In the genomic region with DNA sequence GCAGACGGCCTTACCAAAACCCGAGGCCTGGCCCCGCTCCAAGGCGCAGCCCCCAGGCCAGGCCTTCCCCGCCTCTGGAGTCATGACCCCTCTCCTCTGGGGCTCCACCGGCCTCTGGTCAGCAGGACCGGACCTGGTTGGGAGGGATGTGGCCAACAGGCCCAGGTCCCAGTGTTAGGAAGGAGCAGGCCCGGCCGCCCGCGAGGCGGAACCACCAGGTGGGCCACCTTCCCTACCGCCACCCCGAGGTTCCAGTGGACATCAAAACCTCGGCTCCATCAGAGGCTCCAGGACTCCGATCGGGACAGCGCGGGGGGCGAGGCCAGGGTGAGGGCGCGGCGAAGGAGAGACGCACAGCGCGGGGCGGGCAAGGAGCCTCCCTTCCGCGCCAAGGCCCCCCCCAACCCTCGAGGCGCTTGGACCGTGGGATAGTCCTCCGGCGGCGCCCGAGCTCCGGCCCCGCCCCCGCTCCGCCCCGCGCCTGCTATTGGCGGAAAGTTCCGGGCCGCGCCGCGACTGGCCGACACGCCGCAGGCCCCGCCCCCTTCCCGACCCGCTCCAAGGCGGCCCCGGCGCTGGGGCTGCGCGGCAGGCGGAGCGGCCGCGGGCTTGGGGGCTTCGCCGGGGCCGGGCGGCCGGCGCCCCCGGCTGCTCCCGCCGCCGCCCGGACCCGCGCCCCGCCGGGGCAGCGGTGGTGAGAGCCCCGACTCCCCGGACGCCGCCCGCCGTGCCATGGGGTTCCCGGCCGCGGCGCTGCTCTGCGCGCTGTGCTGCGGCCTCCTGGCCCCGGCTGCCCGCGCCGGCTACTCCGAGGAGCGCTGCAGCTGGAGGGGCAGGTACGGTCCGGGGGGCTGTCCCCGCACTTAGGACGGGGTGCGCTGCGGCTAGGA, we compare ENCODE assay signal across 7 cellular contexts. TPM values are rescaled to one million over a fixed set of nuclear protein-coding genes. Genes with fewer than 3 reads are reported as not detected.
DNase-seq lines count a peak whose midpoint lies in the region; ATAC-seq and TF ChIP-seq lines count a peak whose summit lies in the region.

Gene METRN, plus strand, starts transcription at position 561 of the 890 bp plus-strand sequence. Its CDS starts 172 bp downstream, at position 733.

- H3K36me3 ChIP-seq in duodenal mucosa (ENCODE audit: control insufficient read depth in 1 of 2, insufficient read depth in 2 of 2, low read length in 2 of 2) (no peaks in the 10 kb centered on the region), right lobe of liver (no peaks in the 10 kb centered on the region)

- DNase-seq in NCI-H526 treated with DMSO at 0.1 percent for 48 hours (lab: John Stamatoyannopoulos, UW) (peak; percentile 19), right lobe of liver (peak; percentile 90 to 94 (median 93))
- peak; percentile 94 for DNase-seq in activated CD8-positive, alpha-beta T cell treated with anti-CD3 and anti-CD28 coated beads for 36 hours
- DNase-seq in stimulated activated CD4-positive, alpha-beta T cell treated with anti-CD3 and anti-CD28 coated beads, Interleukin-4, amount 100 ng/mL, for 24 hours = peak; percentile 90

- H3K9me3 Mint-ChIP-seq in activated CD8-positive, alpha-beta T cell treated with anti-CD3 and anti-CD28 coated beads for 36 hours = no peaks in the 10 kb centered on the region

- H3K27me3 ChIP-seq in duodenal mucosa (ENCODE audit: control insufficient read depth in 1 of 2, insufficient read depth in 2 of 2, low read length in 2 of 2) = peaks cover 30 to 41% of the 10 kb centered on the region in 2 donors
- no peaks in the 10 kb centered on the region for H3K27me3 ChIP-seq in right lobe of liver

- no peaks in the 10 kb centered on the region for H3K36me3 Mint-ChIP-seq in activated CD8-positive, alpha-beta T cell treated with anti-CD3 and anti-CD28 coated beads for 36 hours (ENCODE audit: low read depth)

- no peak for TF ChIP-seq CTCF in activated CD8-positive, alpha-beta T cell treated with anti-CD3 and anti-CD28 coated beads for 36 hours (IDR thresholded peaks at IDR 0.05)
- no peak for TF ChIP-seq CTCF in right lobe of liver (IDR thresholded peaks at IDR 0.05)

- H3K9ac ChIP-seq in duodenal mucosa (ENCODE audit: low read depth in 1 of 2, low read length in 2 of 2) = no peak within 1 kb of the TSS

- H3K27ac Mint-ChIP-seq in activated CD8-positive, alpha-beta T cell treated with anti-CD3 and anti-CD28 coated beads for 36 hours = no peak within 1 kb of the TSS

- peak within 1 kb of the TSS; percentile 80 for H3K4me3 Mint-ChIP-seq in activated CD8-positive, alpha-beta T cell treated with anti-CD3 and anti-CD28 coated beads for 36 hours

- H3K4me1 Mint-ChIP-seq in activated CD8-positive, alpha-beta T cell treated with anti-CD3 and anti-CD28 coated beads for 36 hours (ENCODE audit: low read depth) = peaks cover 21% of the 10 kb centered on the region

- peaks cover 12% of the 10 kb centered on the region for H3K27me3 Mint-ChIP-seq in activated CD8-positive, alpha-beta T cell treated with anti-CD3 and anti-CD28 coated beads for 36 hours

- H3K4me1 ChIP-seq in duodenal mucosa (ENCODE audit: control insufficient read depth in 1 of 2, insufficient read depth in 2 of 2, low read length in 2 of 2) = peaks cover 21 to 30% of the 10 kb centered on the region in 2 donors
- H3K4me1 ChIP-seq in right lobe of liver = peaks cover 0 to 20% (median 2%) of the 10 kb centered on the region in 4 donors

- no CpG with 5 or more reads among the region's 104 CpGs for WGBS in right lobe of liver (ENCODE audit: insufficient coverage, low coverage, low lambda C conversion rate, missing lambda C conversion rate)

- CTCF ChIA-PET in activated CD8-positive, alpha-beta T cell treated with anti-CD3 and anti-CD28 coated beads for 36 hours (lab: Charles Lee) = interaction anchor here (0.9 to 11.9 kb wide), 7 partner anchors 11 to 71 kb away, joined by 3 to 207 read pairs (median 3); partner anchors contain the start of genes ANTKMT, CCDC78, CHTF18 and CIAO3

- no peak within 1 kb of the TSS for H3K27ac ChIP-seq in duodenal mucosa (ENCODE audit: low read depth, low read length)
- H3K27ac ChIP-seq in right lobe of liver = no peak within 1 kb of the TSS

- POLR2A ChIA-PET in activated CD8-positive, alpha-beta T cell treated with anti-CD3 and anti-CD28 coated beads for 36 hours (lab: Charles Lee) = interaction anchor here (1.1 to 3.9 kb wide), 5 partner anchors 11 to 71 kb away, joined by 3 to 37 read pairs (median 4); partner anchors contain the start of genes CCDC78 and HAGHL

- H3K4me3 ChIP-seq in duodenal mucosa (ENCODE audit: low read depth in 1 of 2, low read length in 2 of 2) = peak within 1 kb of the TSS; percentile 47 to 55
- H3K4me3 ChIP-seq in right lobe of liver = peak within 1 kb of the TSS; percentile 54 to 63 (median 58)

- ATAC-seq in HG03025 (IDR thresholded peaks at IDR 0.05; ENCODE audit: low FRiP score, unreplicated experiment) (peak; percentile 47), right lobe of liver (peak; percentile 79 to 90 (median 84))
- peak; percentile 87 for ATAC-seq in activated CD8-positive, alpha-beta T cell treated with anti-CD3 and anti-CD28 coated beads for 36 hours

- peak; percentile 40 for TF ChIP-seq POLR2A in GM15510 (IDR thresholded peaks at IDR 0.05; ENCODE audit: borderline replicate concordance, extremely low read depth, insufficient read length)
- TF ChIP-seq POLR2A in right lobe of liver (IDR thresholded peaks at IDR 0.05) = no peak

- H3K9me3 ChIP-seq in duodenal mucosa (ENCODE audit: control insufficient read depth in 1 of 2, low read length in 2 of 2) = no peaks in the 10 kb centered on the region
- H3K9me3 ChIP-seq in right lobe of liver = no peaks in the 10 kb centered on the region

- intact Hi-C loops in activated CD8-positive, alpha-beta T cell treated with anti-CD3 and anti-CD28 coated beads for 36 hours (cut with micrococcal nuclease) = no loop called here
- intact Hi-C loops in right lobe of liver (cut with DNase I) = loop anchor here (5.0 kb wide), 2 partner anchors 72 to 337 kb away; partner anchors contain the start of genes CHTF18 (in 1 of the 2) and RPUSD1 (in 1 of the 2)

RNA-seq across cellular contexts. Expression of gene METRN, which starts in this region (rescaled TPM):
- 10 to 100 TPM; 37.2 to 43.1 TPM for total RNA-seq in activated CD8-positive, alpha-beta T cell treated with anti-CD3 and anti-CD28 coated beads for 36 hours
- total RNA-seq in right lobe of liver = 10 to 100 TPM; 14.0 to 43.7 (median 26.2) TPM

Comparison
In these comparisons a context has a peak if more than half of its experiments do, and no peak if none do; other contexts are left out.
1. DNase-seq: peak in every context shown above with its lines; median percentile 94 in activated CD8-positive, alpha-beta T cell treated with anti-CD3 and anti-CD28 coated beads for 36 hours; 93 in right lobe of liver; 90 in stimulated activated CD4-positive, alpha-beta T cell treated with anti-CD3 and anti-CD28 coated beads, Interleukin-4, amount 100 ng/mL, for 24 hours; 19 in NCI-H526 treated with DMSO at 0.1 percent for 48 hours.